ENCODE assay signal across 1 cellular context in genomic region chr6:139764498-139764986, GRCh38.
A peak's percentile ranks its signal among the peaks of the same experiment; 100 is the strongest.
TF ChIP-seq lines count a peak whose summit lies in the region.

No MANE protein-coding gene starts in this region.

TF ChIP-seq in K562, 482 proteins besides CTCF, POLR2A, EP300 and RAD21 (continued from another document):
- TF ChIP-seq, protein P1, sequence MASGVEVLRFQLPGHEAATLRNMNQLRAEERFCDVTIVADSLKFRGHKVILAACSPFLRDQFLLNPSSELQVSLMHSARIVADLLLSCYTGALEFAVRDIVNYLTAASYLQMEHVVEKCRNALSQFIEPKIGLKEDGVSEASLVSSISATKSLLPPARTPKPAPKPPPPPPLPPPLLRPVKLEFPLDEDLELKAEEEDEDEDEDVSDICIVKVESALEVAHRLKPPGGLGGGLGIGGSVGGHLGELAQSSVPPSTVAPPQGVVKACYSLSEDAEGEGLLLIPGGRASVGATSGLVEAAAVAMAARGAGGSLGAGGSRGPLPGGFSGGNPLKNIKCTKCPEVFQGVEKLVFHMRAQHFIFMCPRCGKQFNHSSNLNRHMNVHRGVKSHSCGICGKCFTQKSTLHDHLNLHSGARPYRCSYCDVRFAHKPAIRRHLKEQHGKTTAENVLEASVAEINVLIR (CRISPR knock-in tag; IDR thresholded peaks at IDR 0.05): no peak
- TF ChIP-seq XRCC3 (IDR thresholded peaks at IDR 0.05) (no peak), HDGF (IDR thresholded peaks at IDR 0.05) (no peak), ZNF184 (CRISPR knock-in tag; IDR thresholded peaks at IDR 0.05) (no peak), PPARD (CRISPR knock-in tag; IDR thresholded peaks at IDR 0.05) (no peak), SMARCA4 (IDR thresholded peaks at IDR 0.05) (peak; percentile 83), NONO (IDR thresholded peaks at IDR 0.05; ENCODE audit: low read depth in 2 of 2, low read length in 1 of 2) (no peak), PKNOX1 (IDR thresholded peaks at IDR 0.05) (no peak), HDAC6 (IDR thresholded peaks at IDR 0.05; ENCODE audit: low read depth, low read length) (no peak), CHD2 (IDR thresholded peaks at IDR 0.05; ENCODE audit: low read depth, low read length) (no peak), NFE2 (IDR thresholded peaks at IDR 0.05; ENCODE audit: low read depth) (peak; percentile 62), SPI1 (IDR thresholded peaks at IDR 0.05; ENCODE audit: borderline replicate concordance, low read depth, low read length) (peak; percentile 55; the same call in 1 of the 2 replicates), ZNF77 (CRISPR knock-in tag; IDR thresholded peaks at IDR 0.05) (no peak), ZBTB11 (CRISPR knock-in tag; IDR thresholded peaks at IDR 0.05) (no peak), MEIS2 (IDR thresholded peaks at IDR 0.05; ENCODE audit: partially characterized antibody) (peak; percentile 44), POLR2AphosphoS2 (IDR thresholded peaks at IDR 0.05; ENCODE audit: low read length) (no peak), TCFL5 (CRISPR knock-in tag; conservative IDR thresholded peaks at IDR 0.05) (0 out of 2 replicates have a peak, but pooled peaks have one; percentile 6), ZNF436 (CRISPR knock-in tag; IDR thresholded peaks at IDR 0.05) (no peak), GTF2E2 (tag; IDR thresholded peaks at IDR 0.05) (no peak), ZNF324 (CRISPR knock-in tag; IDR thresholded peaks at IDR 0.05) (no peak), ZNF12 (CRISPR knock-in tag; IDR thresholded peaks at IDR 0.05) (no peak), SUPT5H (IDR thresholded peaks at IDR 0.05) (no peak)
- TF ChIP-seq, protein P2, sequence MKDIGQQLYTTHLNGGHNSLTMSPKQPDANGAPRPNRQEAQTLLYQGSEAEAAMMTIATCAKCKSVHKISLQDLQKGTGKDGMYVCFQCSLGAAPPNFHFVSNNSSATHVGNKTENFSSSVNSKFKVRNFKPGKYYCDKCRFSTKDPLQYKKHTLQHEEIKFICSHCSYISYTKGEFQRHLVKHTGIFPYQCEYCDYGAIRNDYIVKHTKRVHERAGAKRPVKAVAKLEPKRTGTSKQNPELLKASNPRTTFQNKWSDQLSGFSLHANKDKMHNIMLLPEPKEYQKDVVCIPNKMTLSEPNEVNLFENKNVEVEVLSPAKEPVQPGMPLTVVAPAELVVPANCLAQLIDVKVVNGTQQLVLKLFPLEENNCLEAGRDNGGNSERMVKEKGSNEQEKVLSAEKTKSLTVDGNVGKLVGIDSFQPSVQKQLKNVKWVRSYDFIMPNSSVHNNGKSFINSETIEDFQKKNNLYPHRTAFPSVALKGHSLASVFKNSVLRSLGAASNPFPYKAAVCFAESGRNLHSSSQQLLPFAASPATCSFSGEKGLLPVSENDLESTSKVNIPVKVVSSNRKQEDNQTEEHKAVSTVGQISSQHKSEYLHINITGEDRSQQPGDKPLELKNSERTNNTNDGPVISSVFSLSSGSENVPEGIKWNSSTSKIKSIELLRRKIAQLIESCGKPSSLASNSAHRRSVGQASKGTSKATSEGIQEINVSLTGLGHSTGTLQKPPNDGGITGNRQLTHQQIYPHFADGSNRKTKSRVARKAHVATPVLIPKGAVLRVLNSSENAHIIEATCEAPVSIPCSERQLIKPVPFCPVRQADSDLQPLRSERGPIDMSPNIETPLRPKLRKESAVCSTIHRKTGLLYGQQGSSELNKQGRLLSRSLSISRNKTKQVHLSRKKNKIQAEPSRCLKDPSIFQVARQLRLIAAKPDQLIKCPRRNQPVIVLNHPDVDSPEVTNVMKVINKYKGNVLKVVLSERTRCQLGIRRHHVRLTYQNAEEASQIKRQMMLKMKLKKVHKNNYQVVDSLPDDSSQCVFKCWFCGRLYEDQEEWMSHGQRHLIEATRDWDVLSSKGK (CRISPR knock-in tag; IDR thresholded peaks at IDR 0.05): no peak
- TF ChIP-seq, protein P3, sequence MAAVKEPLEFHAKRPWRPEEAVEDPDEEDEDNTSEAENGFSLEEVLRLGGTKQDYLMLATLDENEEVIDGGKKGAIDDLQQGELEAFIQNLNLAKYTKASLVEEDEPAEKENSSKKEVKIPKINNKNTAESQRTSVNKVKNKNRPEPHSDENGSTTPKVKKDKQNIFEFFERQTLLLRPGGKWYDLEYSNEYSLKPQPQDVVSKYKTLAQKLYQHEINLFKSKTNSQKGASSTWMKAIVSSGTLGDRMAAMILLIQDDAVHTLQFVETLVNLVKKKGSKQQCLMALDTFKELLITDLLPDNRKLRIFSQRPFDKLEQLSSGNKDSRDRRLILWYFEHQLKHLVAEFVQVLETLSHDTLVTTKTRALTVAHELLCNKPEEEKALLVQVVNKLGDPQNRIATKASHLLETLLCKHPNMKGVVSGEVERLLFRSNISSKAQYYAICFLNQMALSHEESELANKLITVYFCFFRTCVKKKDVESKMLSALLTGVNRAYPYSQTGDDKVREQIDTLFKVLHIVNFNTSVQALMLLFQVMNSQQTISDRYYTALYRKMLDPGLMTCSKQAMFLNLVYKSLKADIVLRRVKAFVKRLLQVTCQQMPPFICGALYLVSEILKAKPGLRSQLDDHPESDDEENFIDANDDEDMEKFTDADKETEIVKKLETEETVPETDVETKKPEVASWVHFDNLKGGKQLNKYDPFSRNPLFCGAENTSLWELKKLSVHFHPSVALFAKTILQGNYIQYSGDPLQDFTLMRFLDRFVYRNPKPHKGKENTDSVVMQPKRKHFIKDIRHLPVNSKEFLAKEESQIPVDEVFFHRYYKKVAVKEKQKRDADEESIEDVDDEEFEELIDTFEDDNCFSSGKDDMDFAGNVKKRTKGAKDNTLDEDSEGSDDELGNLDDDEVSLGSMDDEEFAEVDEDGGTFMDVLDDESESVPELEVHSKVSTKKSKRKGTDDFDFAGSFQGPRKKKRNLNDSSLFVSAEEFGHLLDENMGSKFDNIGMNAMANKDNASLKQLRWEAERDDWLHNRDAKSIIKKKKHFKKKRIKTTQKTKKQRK (IDR thresholded peaks at IDR 0.05; ENCODE audit: borderline replicate concordance, low read depth, low read length): no peak
